ENCODE assay signal across 22 cellular contexts in the genomic region with DNA sequence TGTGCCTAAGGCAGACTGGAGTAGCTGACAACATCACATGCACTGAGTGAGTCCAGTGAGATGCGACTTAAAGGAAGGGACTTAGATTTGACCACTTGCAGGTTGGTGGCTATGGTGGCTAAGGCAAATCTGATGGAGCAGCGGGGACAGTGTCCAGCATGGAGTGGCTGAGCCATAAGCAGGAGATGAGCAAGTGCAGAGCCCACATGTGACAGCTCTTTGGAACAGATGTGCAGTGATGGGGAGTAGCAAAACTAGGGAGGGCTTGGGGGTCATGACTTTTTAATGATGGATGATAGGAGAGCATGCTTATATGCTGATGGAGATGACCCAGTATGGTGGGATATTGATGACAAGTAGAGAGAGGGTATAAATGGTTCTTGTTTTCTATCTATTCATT.
DNase-seq lines count a peak whose midpoint lies in the region; ATAC-seq, FAIRE-seq and TF ChIP-seq lines count a peak whose summit lies in the region.
"Had no signal": no experiment of that assay in that cellular context is flagged by ENCODE, and none has a peak within 500 bp of the region (broad histone marks: within the 10 kb centered on the region; RNA-seq: fewer than 3 reads in every experiment).

No MANE protein-coding gene starts in this region.

- H3K9me3 ChIP-seq in right atrium auricular region (no peaks in the 10 kb centered on the region), heart left ventricle (no peaks in the 10 kb centered on the region), endothelial cell of umbilical vein (replicated peaks; ENCODE audit: control insufficient read depth, insufficient read depth, low read length) (no peaks in the 10 kb centered on the region), prostate gland (no peaks in the 10 kb centered on the region), aorta (ENCODE audit: control insufficient read depth, low read length) (peaks cover 1% of the 10 kb centered on the region)

- dilution Hi-C loops in endothelial cell of umbilical vein (cut with MboI; ENCODE audit: extremely low pct_ligation_motif_present, low sequenced_read_pairs): no loop called here

- H3K9ac ChIP-seq in endothelial cell of umbilical vein (replicated peaks; ENCODE audit: extremely low read depth, insufficient read depth, low read length): no peak overlapping the region

- H3K36me3 ChIP-seq in right atrium auricular region (no peaks in the 10 kb centered on the region), heart left ventricle (no peaks in the 10 kb centered on the region), endothelial cell of umbilical vein (ENCODE audit: control insufficient read depth in 2 of 2, extremely low read depth in 1 of 2, insufficient read depth in 2 of 2, low read length in 2 of 2) (no peaks in the 10 kb centered on the region), prostate gland (no peaks in the 10 kb centered on the region), aorta (ENCODE audit: control insufficient read depth in 1 of 2, insufficient read depth in 2 of 2, low read length in 1 of 2) (no peaks in the 10 kb centered on the region)

- H4K20me1 ChIP-seq in endothelial cell of umbilical vein (replicated peaks; ENCODE audit: control insufficient read depth, extremely low read depth, insufficient read depth, low read length): no peaks in the 10 kb centered on the region

- no peak for TF ChIP-seq CTCF in right atrium auricular region (IDR thresholded peaks at IDR 0.05)
- no peak for TF ChIP-seq CTCF in heart left ventricle (IDR thresholded peaks at IDR 0.05)
- TF ChIP-seq CTCF in endothelial cell of umbilical vein (IDR thresholded peaks at IDR 0.05; ENCODE audit: extremely low read depth in 1 of 2, insufficient read depth in 1 of 2, low read depth in 1 of 2, low read length in 2 of 2): no peak
- no peak for TF ChIP-seq CTCF in prostate gland (IDR thresholded peaks at IDR 0.05)

- H3K4me1 ChIP-seq in right atrium auricular region (peaks cover 0 to 22% of the 10 kb centered on the region in 2 donors), heart left ventricle (peaks cover 0 to 28% (median 15%) of the 10 kb centered on the region in 12 donors), endothelial cell of umbilical vein (ENCODE audit: control insufficient read depth, extremely low read depth, insufficient read depth, low read length) (peaks cover 19% of the 10 kb centered on the region), prostate gland (replicated peaks) (no peaks in the 10 kb centered on the region), aorta (ENCODE audit: control insufficient read depth in 1 of 2, insufficient read depth in 2 of 2, low read length in 2 of 2) (peaks cover 0 to 1% of the 10 kb centered on the region in 2 donors)

- ATAC-seq in heart left ventricle: no peak
- ATAC-seq in aorta (ENCODE audit: low FRiP score): peak; percentile 24
- ATAC-seq: GM23338 had no signal

- CTCF ChIA-PET in endothelial cell of umbilical vein (lab: Charles Lee): no interaction called here

- POLR2A ChIA-PET in endothelial cell of umbilical vein (lab: Charles Lee): no interaction called here

- no peak for FAIRE-seq in endothelial cell of umbilical vein (lab: Jason Lieb, UNC)
- FAIRE-seq: A204.1, bronchial epithelial cell, frontal cortex had no signal

- no peak overlapping the region for H3K4me2 ChIP-seq in endothelial cell of umbilical vein (ENCODE audit: insufficient read depth, low read length)
- H3K4me2 ChIP-seq: GM23338, PC-9 had no signal

- BruUV-seq in endothelial cell of umbilical vein (replicated peaks; lab: Mats Ljungman, UMichigan): TSS peak; percentile 73

- no peaks in the 10 kb centered on the region for H3K79me2 ChIP-seq in endothelial cell of umbilical vein (ENCODE audit: control insufficient read depth, insufficient read depth, low read length)

- H3K9me1 ChIP-seq in endothelial cell of umbilical vein (replicated peaks; ENCODE audit: control insufficient read depth, extremely low read depth, insufficient read depth, low read length): no peaks in the 10 kb centered on the region

- intact Hi-C loops in heart left ventricle (cut with DNase I): no loop called here
- intact Hi-C loops in endothelial cell of umbilical vein (cut with micrococcal nuclease): loop anchor here (2.0 to 5.0 kb wide), 2 partner anchors 134 to 751 kb away; no protein-coding TSS in a partner anchor
- intact Hi-C loops in prostate gland (cut with DNase I): loop anchor here (5.0 kb wide), 1 partner anchor 81 kb away; a partner anchor contains a TSS
- intact Hi-C loops in aorta (cut with DNase I): no loop called here

- DNase-seq in right atrium auricular region (ENCODE audit: low spot score) (no peak), heart left ventricle (no peak), endothelial cell of umbilical vein (ENCODE audit: low read depth, low spot score) (no peak), prostate gland (ENCODE audit: low spot score) (no peak), aorta (no peak), dermis blood vessel endothelial cell (no peak), kidney glomerular epithelial cell (lab: John Stamatoyannopoulos, UW) (no peak)
- DNase-seq in activated naive CD4-positive, alpha-beta T cell treated with Interleukin-2 at 50 U/mL for 16 hours: no peak
- DNase-seq: activated CD4-positive, alpha-beta T cell treated with anti-CD3 and anti-CD28 coated beads, Interleukin-2, amount 10 ng/mL, durations not matched to agents 24 days and 14 days; cortex of kidney; natural killer cell; NCI-H187; NCI-H774; posterior cingulate gyrus; stimulated activated CD4-positive, alpha-beta T cell treated with anti-CD3 and anti-CD28 coated beads, Interleukin-4, amount 100 ng/mL, for 4 hours; T-helper 1 cell had no signal

- 95 to 99% (median 97%) methylated on average over 2 of the region's 2 CpGs for WGBS in heart left ventricle, 4 donors
- 100% methylated on average over 2 of the region's 2 CpGs for WGBS in prostate gland
- WGBS in aorta, 2 donors: 98 to 99% methylated on average over 2 of the region's 2 CpGs

- TF ChIP-seq POLR2A in heart left ventricle (IDR thresholded peaks at IDR 0.05) (no peak), endothelial cell of umbilical vein (IDR thresholded peaks at IDR 0.05; ENCODE audit: low read depth, low read length) (no peak), prostate gland (IDR thresholded peaks at IDR 0.05) (no peak)

- H3K27me3 ChIP-seq in right atrium auricular region: no peaks in the 10 kb centered on the region
- no peaks in the 10 kb centered on the region for H3K27me3 ChIP-seq in heart left ventricle
- H3K27me3 ChIP-seq in endothelial cell of umbilical vein (ENCODE audit: control insufficient read depth in 2 of 2, insufficient read depth in 2 of 2, low read length in 2 of 2): no peaks in the 10 kb centered on the region
- no peaks in the 10 kb centered on the region for H3K27me3 ChIP-seq in prostate gland (replicated peaks; ENCODE audit: insufficient read depth)
- no peaks in the 10 kb centered on the region for H3K27me3 ChIP-seq in aorta (ENCODE audit: control insufficient read depth in 1 of 2, insufficient read depth in 2 of 2, low read length in 1 of 2)

- H3K4me3 ChIP-seq in right atrium auricular region (no peak overlapping the region), heart left ventricle (no peak overlapping the region), endothelial cell of umbilical vein (replicated peaks in 1 of 3; ENCODE audit: insufficient read depth in 1 of 3, low read depth in 1 of 3, low read length in 3 of 3) (no peak overlapping the region), prostate gland (no peak overlapping the region), aorta (ENCODE audit: low read length in 2 of 2) (no peak overlapping the region)
- H3K4me3 ChIP-seq: GM23338, lung, PC-9 had no signal

- H2AFZ ChIP-seq in endothelial cell of umbilical vein (ENCODE audit: low read depth, low read length): no peak overlapping the region
- H2AFZ ChIP-seq: GM23338, PC-9 had no signal

- H3K27ac ChIP-seq in right atrium auricular region (peak overlapping the region; percentile 13 to 79), heart left ventricle (peak overlapping the region in 4 of 12 donors; percentile 46 to 80 (median 72)), endothelial cell of umbilical vein (ENCODE audit: insufficient read depth, low read depth, low read length) (peak overlapping the region; percentile 88), prostate gland (peak overlapping the region; percentile 1 to 27), aorta (ENCODE audit: low read depth in 1 of 2, low read length in 2 of 2) (peak overlapping the region in 1 of 2 donors; percentile 74)
- H3K27ac ChIP-seq: PC-9 had no signal

TF ChIP-seq in endothelial cell of umbilical vein, 7 proteins besides CTCF, POLR2A, EP300 and RAD21:
- no peak for TF ChIP-seq FOS (IDR thresholded peaks at IDR 0.05; ENCODE audit: borderline replicate concordance, insufficient read depth, low read length)
- TF ChIP-seq JUN (IDR thresholded peaks at IDR 0.05; ENCODE audit: borderline replicate concordance, insufficient read depth, insufficient read length, low read depth): no peak
- TF ChIP-seq, protein P1, sequence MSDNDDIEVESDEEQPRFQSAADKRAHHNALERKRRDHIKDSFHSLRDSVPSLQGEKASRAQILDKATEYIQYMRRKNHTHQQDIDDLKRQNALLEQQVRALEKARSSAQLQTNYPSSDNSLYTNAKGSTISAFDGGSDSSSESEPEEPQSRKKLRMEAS (IDR thresholded peaks at IDR 0.05; ENCODE audit: insufficient read depth, insufficient read length): no peak
- TF ChIP-seq EZH2 (IDR thresholded peaks at IDR 0.05; ENCODE audit: borderline replicate concordance, low read depth, low read length, severe bottlenecking): no peak
- no peak for TF ChIP-seq POLR2AphosphoS5 (IDR thresholded peaks at IDR 0.05; ENCODE audit: insufficient read depth, low read depth, low read length)
- TF ChIP-seq MYC (IDR thresholded peaks at IDR 0.05; ENCODE audit: low read depth, low read length): no peak
- no peak for TF ChIP-seq GATA2 (IDR thresholded peaks at IDR 0.05; ENCODE audit: insufficient read depth, insufficient read length, low read depth, low read length)

Comparison
In these comparisons a context has a peak if more than half of its experiments do, and no peak if none do; other contexts are left out.
1. intact Hi-C loops: an anchor here in endothelial cell of umbilical vein (2.0 to 5.0 kb wide) and prostate gland (5.0 kb wide); none called in heart left ventricle and aorta.